In genomic region chr21:39388038-39388810, GRCh38 we compare ENCODE assay signal across 9 cellular contexts. TPM values are rescaled to one million over a fixed set of nuclear protein-coding genes. Genes with fewer than 3 reads are reported as not detected.
A peak's percentile ranks its signal among the peaks of the same experiment; 100 is the strongest.
DNase-seq lines count a peak whose midpoint lies in the region; ATAC-seq, FAIRE-seq and TF ChIP-seq lines count a peak whose summit lies in the region.
"Had no signal": no experiment of that assay in that cellular context is flagged by ENCODE, and none has a peak within 500 bp of the region (broad histone marks: within the 10 kb centered on the region; RNA-seq: fewer than 3 reads in every experiment).

No MANE protein-coding gene starts in this region.

- no peak for TF ChIP-seq POLR2A in endothelial cell of umbilical vein (IDR thresholded peaks at IDR 0.05; ENCODE audit: low read depth, low read length)

- dilution Hi-C loops in endothelial cell of umbilical vein (cut with MboI; ENCODE audit: extremely low pct_ligation_motif_present, low sequenced_read_pairs): no loop called here

- H3K36me3 ChIP-seq in Caco-2 (ENCODE audit: control insufficient read depth, insufficient read depth, low read length) (no peaks in the 10 kb centered on the region), endothelial cell of umbilical vein (ENCODE audit: control insufficient read depth in 2 of 2, extremely low read depth in 1 of 2, insufficient read depth in 2 of 2, low read length in 2 of 2) (peaks cover 12 to 16% of the 10 kb centered on the region in 2 experiments)

- peak; percentile 81 for FAIRE-seq in endothelial cell of umbilical vein (lab: Jason Lieb, UNC)
- FAIRE-seq: islet of Langerhans had no signal

- H3K4me3 ChIP-seq in Caco-2 (ENCODE audit: low read depth, low read length) (peak overlapping the region; percentile 50), endothelial cell of umbilical vein (replicated peaks in 1 of 3; ENCODE audit: insufficient read depth in 1 of 3, low read depth in 1 of 3, low read length in 3 of 3) (peak overlapping the region; percentile 26 to 41 (median 30))

- POLR2A ChIA-PET in Caco-2 (lab: Charles Lee): interaction anchor here (0.6 to 1.4 kb wide), 5 partner anchors 14 to 75 kb away, joined by 3 to 19 read pairs (median 8); partner anchors contain the start of genes BRWD1 and HMGN1
- POLR2A ChIA-PET in endothelial cell of umbilical vein (lab: Charles Lee): interaction anchor here (1.6 kb wide), 1 partner anchor 205 kb away, joined by 4 read pairs; the partner anchor contains the start of gene PSMG1

- intact Hi-C loops in Caco-2 (cut with micrococcal nuclease; ENCODE audit: unreplicated experiment) (loop anchor here (1.0 to 5.0 kb wide), 5 partner anchors 15 to 206 kb away; partner anchors contain the start of genes BRWD1, HMGN1 and PSMG1), endothelial cell of umbilical vein (cut with micrococcal nuclease) (loop anchor here (1.0 kb wide), 5 partner anchors 15 to 205 kb away; partner anchors contain the start of genes BRWD1, LCA5L and PSMG1)

- DNase-seq in Caco-2 (peak; percentile 88 to 92), HS-5 (ENCODE audit: low read depth) (peak; percentile 58), NOMO-1 treated with DMSO at 0.1 percent for 48 hours (lab: John Stamatoyannopoulos, UW; ENCODE audit: unreplicated experiment) (peak; percentile 78), endothelial cell of umbilical vein (ENCODE audit: low read depth, low spot score) (peak; percentile 70), midbrain (lab: John Stamatoyannopoulos, UW) (peak; percentile 87)
- peak; percentile 68 for DNase-seq in activated CD8-positive, alpha-beta memory T cell treated with anti-CD3 and anti-CD28 coated beads, Interleukin-2, amount 50 U/mL, for 1 hour (ENCODE audit: extremely low read depth)
- DNase-seq in stimulated activated CD8-positive, alpha-beta memory T cell treated with anti-CD3 and anti-CD28 coated beads, Interleukin-15, amount 100 ng/mL, for 4 hours (ENCODE audit: low read depth in 2 of 2): peak; percentile 66 to 69

- no peaks in the 10 kb centered on the region for H3K9me3 Mint-ChIP-seq in Caco-2 (ENCODE audit: unreplicated experiment)

- peak overlapping the region; percentile 27 for H2AFZ ChIP-seq in endothelial cell of umbilical vein (ENCODE audit: low read depth, low read length)

- no peak overlapping the region for H3K27ac ChIP-seq in endothelial cell of umbilical vein (ENCODE audit: insufficient read depth, low read depth, low read length)

- H3K27me3 ChIP-seq in Caco-2 (replicated peaks; ENCODE audit: control insufficient read depth, insufficient read depth, low read length) (no peaks in the 10 kb centered on the region), endothelial cell of umbilical vein (ENCODE audit: control insufficient read depth in 2 of 2, insufficient read depth in 2 of 2, low read length in 2 of 2) (no peaks in the 10 kb centered on the region)

- H4K20me1 ChIP-seq in endothelial cell of umbilical vein (replicated peaks; ENCODE audit: control insufficient read depth, extremely low read depth, insufficient read depth, low read length): no peaks in the 10 kb centered on the region

- peak overlapping the region; percentile 82 for H3K4me3 Mint-ChIP-seq in Caco-2 (ENCODE audit: unreplicated experiment)

- peaks cover 33% of the 10 kb centered on the region for H3K79me2 ChIP-seq in endothelial cell of umbilical vein (ENCODE audit: control insufficient read depth, insufficient read depth, low read length)

- H3K9me1 ChIP-seq in endothelial cell of umbilical vein (replicated peaks; ENCODE audit: control insufficient read depth, extremely low read depth, insufficient read depth, low read length): no peaks in the 10 kb centered on the region

- TF ChIP-seq CTCF in Caco-2 (IDR thresholded peaks at IDR 0.05; ENCODE audit: insufficient read depth in 1 of 2, low read depth in 1 of 2, low read length in 1 of 2, severe bottlenecking in 1 of 2, unreplicated experiment in 1 of 2): peak; percentile 88 to 94
- peak; percentile 94 to 95 for TF ChIP-seq CTCF in endothelial cell of umbilical vein (IDR thresholded peaks at IDR 0.05; ENCODE audit: extremely low read depth in 1 of 2, insufficient read depth in 1 of 2, low read depth in 1 of 2, low read length in 2 of 2)

- peak; percentile 74 for ATAC-seq in GM21381 (IDR thresholded peaks at IDR 0.05; ENCODE audit: unreplicated experiment)

- BruUV-seq in Caco-2 (replicated peaks; lab: Mats Ljungman, UMichigan): no TSS peak
- BruUV-seq in endothelial cell of umbilical vein (replicated peaks; lab: Mats Ljungman, UMichigan): no TSS peak

- H3K9ac ChIP-seq in endothelial cell of umbilical vein (replicated peaks; ENCODE audit: extremely low read depth, insufficient read depth, low read length): peak overlapping the region; percentile 7

- H3K4me1 ChIP-seq in Caco-2: peaks cover 4% of the 10 kb centered on the region; the same call in 1 of the 2 replicates
- H3K4me1 ChIP-seq in endothelial cell of umbilical vein (ENCODE audit: control insufficient read depth, extremely low read depth, insufficient read depth, low read length): peaks cover 23% of the 10 kb centered on the region

- H3K27ac Mint-ChIP-seq in Caco-2 (ENCODE audit: unreplicated experiment): peak overlapping the region; percentile 69

- H3K4me2 ChIP-seq in endothelial cell of umbilical vein (ENCODE audit: insufficient read depth, low read length): peak overlapping the region; percentile 81

- no peaks in the 10 kb centered on the region for H3K27me3 Mint-ChIP-seq in Caco-2 (ENCODE audit: insufficient read depth, unreplicated experiment)

- CTCF ChIA-PET in Caco-2 (lab: Charles Lee) (interaction anchor here (0.6 to 1.6 kb wide), 9 partner anchors 14 to 59 kb away, joined by 3 to 44 read pairs (median 4); partner anchors contain the start of gene HMGN1), endothelial cell of umbilical vein (lab: Charles Lee) (interaction anchor here (0.6 to 1.9 kb wide), 26 partner anchors 10 to 654 kb away, joined by 3 to 37 read pairs (median 6); partner anchors contain the start of genes HMGN1 and PSMG1)

- H3K9me3 ChIP-seq in Caco-2: no peaks in the 10 kb centered on the region
- no peaks in the 10 kb centered on the region for H3K9me3 ChIP-seq in endothelial cell of umbilical vein (replicated peaks; ENCODE audit: control insufficient read depth, insufficient read depth, low read length)

- H3K4me1 Mint-ChIP-seq in Caco-2 (ENCODE audit: low read depth, unreplicated experiment): no peaks in the 10 kb centered on the region

- H3K36me3 Mint-ChIP-seq in Caco-2 (ENCODE audit: insufficient read depth, unreplicated experiment): peaks cover 35% of the 10 kb centered on the region

TF ChIP-seq in endothelial cell of umbilical vein, 7 proteins besides CTCF, POLR2A, EP300 and RAD21:
- TF ChIP-seq GATA2 (IDR thresholded peaks at IDR 0.05; ENCODE audit: insufficient read depth, insufficient read length, low read depth, low read length) (no peak), POLR2AphosphoS5 (IDR thresholded peaks at IDR 0.05; ENCODE audit: insufficient read depth, low read depth, low read length) (no peak), FOS (IDR thresholded peaks at IDR 0.05; ENCODE audit: borderline replicate concordance, insufficient read depth, low read length) (no peak), EZH2 (IDR thresholded peaks at IDR 0.05; ENCODE audit: borderline replicate concordance, low read depth, low read length, severe bottlenecking) (no peak), JUN (IDR thresholded peaks at IDR 0.05; ENCODE audit: borderline replicate concordance, insufficient read depth, insufficient read length, low read depth) (no peak), MYC (IDR thresholded peaks at IDR 0.05; ENCODE audit: low read depth, low read length) (no peak), MAX (IDR thresholded peaks at IDR 0.05; ENCODE audit: insufficient read depth, insufficient read length) (no peak)

RNA-seq across cellular contexts. Expression of gene HMGN1, which starts 39.3 kb away (rescaled TPM):
- 386 and 391 TPM in 2 replicates for total RNA-seq in Caco-2 (2022)
- total RNA-seq in endothelial cell of umbilical vein: 360 and 389 TPM in 2 replicates
- 106 and 162 TPM in 2 replicates for polyA plus RNA-seq in endothelial cell of umbilical vein
- polyA plus RNA-seq in endothelial cell of umbilical vein (2011; cell fraction: cytosol; rRNA removed): 154 and 164 TPM in 2 replicates
- 129 and 212 TPM in 2 replicates for polyA plus RNA-seq in endothelial cell of umbilical vein (2011; cell fraction: nucleus; rRNA removed)
- polyA plus RNA-seq in endothelial cell of umbilical vein (2012): 355 and 419 TPM in 2 replicates
- polyA minus RNA-seq in endothelial cell of umbilical vein: 65.5 and 67.3 TPM in 2 replicates
- 122 TPM for polyA minus RNA-seq in endothelial cell of umbilical vein (2011; cell fraction: cytosol; rRNA and poly(A)+ RNA removed)
- polyA minus RNA-seq in endothelial cell of umbilical vein (2011; cell fraction: nucleus; rRNA and poly(A)+ RNA removed): 45.8 and 58.5 TPM in 2 replicates

RNA-seq across cellular contexts. Expression of gene LCA5L, which starts 57.4 kb away (rescaled TPM):
- total RNA-seq in Caco-2 (2022): 0.44 and 0.61 TPM in 2 replicates
- 1.0 and 1.2 TPM in 2 replicates for total RNA-seq in endothelial cell of umbilical vein
- 0.26 and 0.38 TPM in 2 replicates for polyA plus RNA-seq in endothelial cell of umbilical vein
- polyA plus RNA-seq in endothelial cell of umbilical vein (2011; cell fraction: cytosol; rRNA removed): 0.23 and 0.37 TPM in 2 replicates
- polyA plus RNA-seq in endothelial cell of umbilical vein (2011; cell fraction: nucleus; rRNA removed): 0.60 and 0.74 TPM in 2 replicates
- 0.30 and 0.70 TPM in 2 replicates for polyA plus RNA-seq in endothelial cell of umbilical vein (2012)
- polyA minus RNA-seq in endothelial cell of umbilical vein: 0.06 and 1.3 TPM in 2 replicates
- polyA minus RNA-seq in endothelial cell of umbilical vein (2011; cell fraction: cytosol; rRNA and poly(A)+ RNA removed): not detected
- 1.1 TPM in 1 of 2 replicates, not detected in the other for polyA minus RNA-seq in endothelial cell of umbilical vein (2011; cell fraction: nucleus; rRNA and poly(A)+ RNA removed)
